8 cellular contexts compared by ENCODE assay signal in the genomic region with DNA sequence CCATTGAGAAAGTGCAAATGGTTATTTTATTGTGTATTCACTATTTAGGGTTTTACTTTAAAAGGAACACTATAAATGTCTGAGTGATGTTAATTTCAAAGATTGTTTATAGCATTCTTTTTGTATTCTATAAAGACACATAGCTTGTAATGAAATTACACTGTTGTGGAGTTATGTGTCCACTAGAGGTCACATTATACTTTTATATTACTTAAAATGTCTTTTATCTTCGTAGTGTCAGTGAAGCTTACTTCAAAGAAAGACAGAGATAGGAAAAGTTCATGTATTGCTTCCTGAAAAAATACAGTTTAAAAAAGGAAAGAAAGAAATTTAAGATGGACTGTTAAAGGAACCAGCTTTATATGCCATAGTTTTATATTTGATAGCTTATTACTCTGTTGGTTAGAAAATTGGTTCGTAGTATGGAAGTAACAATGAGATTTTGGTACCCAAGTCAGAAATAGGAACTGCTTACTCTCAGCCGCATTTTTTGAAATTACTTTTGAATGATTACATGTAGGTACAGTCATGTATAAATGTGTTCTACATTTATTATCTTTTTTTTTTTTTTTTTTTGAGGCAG. TPM values are rescaled to one million over a fixed set of nuclear protein-coding genes. Genes with fewer than 3 reads are reported as not detected.
DNase-seq lines count a peak whose midpoint lies in the region; ATAC-seq and TF ChIP-seq lines count a peak whose summit lies in the region.

No MANE protein-coding gene starts in this region.

- H3K36me3 ChIP-seq in neural cell (ENCODE audit: insufficient read depth, low read length): no peaks in the 10 kb centered on the region

- H3K79me2 ChIP-seq in neural cell (replicated peaks; ENCODE audit: insufficient read depth, low read length): no peaks in the 10 kb centered on the region

- H3K9ac ChIP-seq in neural cell (ENCODE audit: low read length): no peak overlapping the region

- no peak overlapping the region for H3K4me2 ChIP-seq in neural cell (ENCODE audit: low read length)

- no peak overlapping the region for H3K4me3 Mint-ChIP-seq in chondrocyte (ENCODE audit: unreplicated experiment)

- no peak for TF ChIP-seq EP300 in neural cell (conservative IDR thresholded peaks at IDR 0.05; ENCODE audit: poor library complexity, severe bottlenecking)

- H3K27me3 Mint-ChIP-seq in chondrocyte (ENCODE audit: low read depth): no peaks in the 10 kb centered on the region

- no peak for ATAC-seq in activated naive CD4-positive, alpha-beta T cell treated with anti-CD3 and anti-CD28 coated beads, Interleukin-2, amount 50 U/mL, for 72 hours
- no peak for ATAC-seq in GM18867 (IDR thresholded peaks at IDR 0.05; ENCODE audit: unreplicated experiment)

- no peaks in the 10 kb centered on the region for H3K9me2 ChIP-seq in neural cell (ENCODE audit: insufficient read depth, low read length)

- H3K27ac Mint-ChIP-seq in chondrocyte (ENCODE audit: unreplicated experiment): no peak overlapping the region
- H3K27ac Mint-ChIP-seq in activated naive CD4-positive, alpha-beta T cell treated with anti-CD3 and anti-CD28 coated beads, Interleukin-2, amount 50 U/mL, for 72 hours: no peak overlapping the region

- peak; percentile 69 for TF ChIP-seq RAD21 in neural cell (conservative IDR thresholded peaks at IDR 0.05)

- H3K36me3 Mint-ChIP-seq in chondrocyte (ENCODE audit: low read depth): no peaks in the 10 kb centered on the region
- no peaks in the 10 kb centered on the region for H3K36me3 Mint-ChIP-seq in activated naive CD4-positive, alpha-beta T cell treated with anti-CD3 and anti-CD28 coated beads, Interleukin-2, amount 50 U/mL, for 72 hours

- no peaks in the 10 kb centered on the region for H3K9me3 Mint-ChIP-seq in chondrocyte (ENCODE audit: low read depth)
- no peaks in the 10 kb centered on the region for H3K9me3 Mint-ChIP-seq in activated naive CD4-positive, alpha-beta T cell treated with anti-CD3 and anti-CD28 coated beads, Interleukin-2, amount 50 U/mL, for 72 hours

- H3K27me3 ChIP-seq in neural cell (ENCODE audit: insufficient read depth, low read depth, low read length): no peaks in the 10 kb centered on the region

- no peak overlapping the region for H3K4me3 ChIP-seq in neural cell (ENCODE audit: low read length)

- H3F3A ChIP-seq in neural cell (ENCODE audit: insufficient read depth, low read length, poor library complexity, severe bottlenecking): no peaks in the 10 kb centered on the region

- H4K20me1 ChIP-seq in neural cell (ENCODE audit: insufficient read depth): no peaks in the 10 kb centered on the region

- H3K27ac ChIP-seq in neural cell (ENCODE audit: low read length): no peak overlapping the region

- H3K4me1 Mint-ChIP-seq in chondrocyte (ENCODE audit: low read depth): peaks cover 4% of the 10 kb centered on the region

- no peak overlapping the region for H2AFZ ChIP-seq in neural cell (ENCODE audit: low read depth, low read length)

- DNase-seq in NOMO-1 treated with DMSO at 0.1 percent for 48 hours (lab: John Stamatoyannopoulos, UW; ENCODE audit: unreplicated experiment): peak; percentile 41
- no peak for DNase-seq in NOMO-1 treated with dmso at 0.1 percent for 144 hours (lab: John Stamatoyannopoulos, UW; ENCODE audit: unreplicated experiment)
- peak; percentile 21 for DNase-seq in NCI-H2171 treated with DMSO at 0.1 percent for 48 hours (lab: John Stamatoyannopoulos, UW)
- DNase-seq in chondrocyte (ENCODE audit: low spot score): no peak
- DNase-seq in retina: no peak
- DNase-seq in activated naive CD4-positive, alpha-beta T cell treated with anti-CD3 and anti-CD28 coated beads, Interleukin-2, amount 50 U/mL, for 72 hours (ENCODE audit: low spot score in 2 of 2): no peak

- no peaks in the 10 kb centered on the region for H3K9me3 ChIP-seq in neural cell (ENCODE audit: low read length)

- TF ChIP-seq CTCF in chondrocyte (IDR thresholded peaks at IDR 0.05) (peak; percentile 88), neural cell (IDR thresholded peaks at IDR 0.05; ENCODE audit: poor library complexity, severe bottlenecking) (peak; percentile 60)

TF ChIP-seq in neural cell, 6 proteins besides CTCF, POLR2A, EP300 and RAD21:
- TF ChIP-seq POLR2AphosphoS5 (IDR thresholded peaks at IDR 0.05): no peak
- TF ChIP-seq, protein P1, sequence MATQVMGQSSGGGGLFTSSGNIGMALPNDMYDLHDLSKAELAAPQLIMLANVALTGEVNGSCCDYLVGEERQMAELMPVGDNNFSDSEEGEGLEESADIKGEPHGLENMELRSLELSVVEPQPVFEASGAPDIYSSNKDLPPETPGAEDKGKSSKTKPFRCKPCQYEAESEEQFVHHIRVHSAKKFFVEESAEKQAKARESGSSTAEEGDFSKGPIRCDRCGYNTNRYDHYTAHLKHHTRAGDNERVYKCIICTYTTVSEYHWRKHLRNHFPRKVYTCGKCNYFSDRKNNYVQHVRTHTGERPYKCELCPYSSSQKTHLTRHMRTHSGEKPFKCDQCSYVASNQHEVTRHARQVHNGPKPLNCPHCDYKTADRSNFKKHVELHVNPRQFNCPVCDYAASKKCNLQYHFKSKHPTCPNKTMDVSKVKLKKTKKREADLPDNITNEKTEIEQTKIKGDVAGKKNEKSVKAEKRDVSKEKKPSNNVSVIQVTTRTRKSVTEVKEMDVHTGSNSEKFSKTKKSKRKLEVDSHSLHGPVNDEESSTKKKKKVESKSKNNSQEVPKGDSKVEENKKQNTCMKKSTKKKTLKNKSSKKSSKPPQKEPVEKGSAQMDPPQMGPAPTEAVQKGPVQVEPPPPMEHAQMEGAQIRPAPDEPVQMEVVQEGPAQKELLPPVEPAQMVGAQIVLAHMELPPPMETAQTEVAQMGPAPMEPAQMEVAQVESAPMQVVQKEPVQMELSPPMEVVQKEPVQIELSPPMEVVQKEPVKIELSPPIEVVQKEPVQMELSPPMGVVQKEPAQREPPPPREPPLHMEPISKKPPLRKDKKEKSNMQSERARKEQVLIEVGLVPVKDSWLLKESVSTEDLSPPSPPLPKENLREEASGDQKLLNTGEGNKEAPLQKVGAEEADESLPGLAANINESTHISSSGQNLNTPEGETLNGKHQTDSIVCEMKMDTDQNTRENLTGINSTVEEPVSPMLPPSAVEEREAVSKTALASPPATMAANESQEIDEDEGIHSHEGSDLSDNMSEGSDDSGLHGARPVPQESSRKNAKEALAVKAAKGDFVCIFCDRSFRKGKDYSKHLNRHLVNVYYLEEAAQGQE (IDR thresholded peaks at IDR 0.05; ENCODE audit: borderline replicate concordance): no peak
- TF ChIP-seq MXI1 (conservative IDR thresholded peaks at IDR 0.05; ENCODE audit: poor library complexity, severe bottlenecking): no peak
- peak; percentile 69 for TF ChIP-seq SMC3 (conservative IDR thresholded peaks at IDR 0.05; ENCODE audit: poor library complexity)

RNA-seq across cellular contexts. Expression of a gene that starts 20.5 kb away (rescaled TPM):
- 3.9 to 4.5 TPM (median 4.3 TPM) in 3 replicates for total RNA-seq in chondrocyte
- polyA plus RNA-seq in neural cell: 0.40 and 0.45 TPM in 2 replicates
- 6.8 and 6.9 TPM in 2 replicates for polyA minus RNA-seq in neural cell
- total RNA-seq in activated naive CD4-positive, alpha-beta T cell treated with anti-CD3 and anti-CD28 coated beads, Interleukin-2, amount 50 U/mL, for 72 hours: 1 to 10 TPM; 2.1 to 2.6 TPM

RNA-seq across cellular contexts. Expression of a gene that starts 20.8 kb away (rescaled TPM):
- total RNA-seq in chondrocyte: 0.55 to 0.63 TPM (median 0.62 TPM) in 3 replicates
- polyA plus RNA-seq in neural cell: 0.45 and 1.1 TPM in 2 replicates
- 0.73 and 1.3 TPM in 2 replicates for polyA minus RNA-seq in neural cell
- 1 to 10 TPM; 1.9 to 2.1 TPM for total RNA-seq in activated naive CD4-positive, alpha-beta T cell treated with anti-CD3 and anti-CD28 coated beads, Interleukin-2, amount 50 U/mL, for 72 hours

Comparison
In these comparisons a context has a peak if more than half of its experiments do, and no peak if none do; other contexts are left out.
1. DNase-seq: peak in NOMO-1 treated with DMSO at 0.1 percent for 48 hours (single experiment) and NCI-H2171 treated with DMSO at 0.1 percent for 48 hours (single experiment); none in NOMO-1 treated with dmso at 0.1 percent for 144 hours (single experiment), chondrocyte (single experiment), retina (single experiment) and activated naive CD4-positive, alpha-beta T cell treated with anti-CD3 and anti-CD28 coated beads, Interleukin-2, amount 50 U/mL, for 72 hours (0 of 2).